In the genomic region with DNA sequence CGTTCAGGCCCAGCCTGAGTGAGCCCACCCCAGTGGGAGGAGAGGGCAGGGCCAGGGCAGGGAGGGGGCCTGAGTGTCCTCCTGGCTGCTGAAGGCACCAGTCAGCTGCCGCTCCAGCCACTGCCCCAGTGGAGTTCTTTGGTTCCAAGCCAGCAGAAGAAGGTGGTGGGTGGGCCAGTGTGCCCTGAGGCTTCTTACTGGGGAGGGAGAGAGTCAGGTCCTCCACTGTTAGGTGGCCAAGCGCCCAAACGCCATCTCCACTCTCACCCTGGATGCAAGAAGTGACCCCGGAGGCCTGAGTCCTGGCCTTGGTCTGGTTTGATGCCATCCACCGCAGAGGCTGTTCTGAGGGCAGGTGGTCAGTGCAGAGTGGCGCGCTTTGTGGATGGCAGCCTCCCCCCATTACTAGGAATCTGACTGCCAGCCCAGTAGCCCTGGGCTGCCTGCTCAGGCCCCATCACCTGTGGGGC, we compare ENCODE assay signal across 1 cellular context.
TF ChIP-seq lines count a peak whose summit lies in the region.

No MANE protein-coding gene starts in this region.

TF ChIP-seq in IMR-90, 13 proteins besides CTCF, POLR2A, EP300 and RAD21:
- TF ChIP-seq, protein P1, sequence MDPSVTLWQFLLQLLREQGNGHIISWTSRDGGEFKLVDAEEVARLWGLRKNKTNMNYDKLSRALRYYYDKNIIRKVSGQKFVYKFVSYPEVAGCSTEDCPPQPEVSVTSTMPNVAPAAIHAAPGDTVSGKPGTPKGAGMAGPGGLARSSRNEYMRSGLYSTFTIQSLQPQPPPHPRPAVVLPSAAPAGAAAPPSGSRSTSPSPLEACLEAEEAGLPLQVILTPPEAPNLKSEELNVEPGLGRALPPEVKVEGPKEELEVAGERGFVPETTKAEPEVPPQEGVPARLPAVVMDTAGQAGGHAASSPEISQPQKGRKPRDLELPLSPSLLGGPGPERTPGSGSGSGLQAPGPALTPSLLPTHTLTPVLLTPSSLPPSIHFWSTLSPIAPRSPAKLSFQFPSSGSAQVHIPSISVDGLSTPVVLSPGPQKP (IDR thresholded peaks at IDR 0.05; ENCODE audit: borderline replicate concordance, low read depth, low read length) = no peak
- no peak for TF ChIP-seq MAFK (IDR thresholded peaks at IDR 0.05; ENCODE audit: low read depth, low read length)
- no peak for TF ChIP-seq FOS (IDR thresholded peaks at IDR 0.05; ENCODE audit: low read depth, low read length)
- TF ChIP-seq BHLHE40 (IDR thresholded peaks at IDR 0.05; ENCODE audit: low read depth, low read length) = no peak
- no peak for TF ChIP-seq MXI1 (IDR thresholded peaks at IDR 0.05; ENCODE audit: borderline replicate concordance, low read depth, low read length)
- no peak for TF ChIP-seq MAZ (IDR thresholded peaks at IDR 0.05; ENCODE audit: borderline replicate concordance, low read depth, low read length)
- TF ChIP-seq CHD1 (IDR thresholded peaks at IDR 0.05; ENCODE audit: low read depth, low read length) = no peak
- no peak for TF ChIP-seq RFX5 (IDR thresholded peaks at IDR 0.05; ENCODE audit: low read depth, low read length)
- no peak for TF ChIP-seq SMC3 (IDR thresholded peaks at IDR 0.05; ENCODE audit: low read depth, low read length)
